Comparison of ENCODE assay signal across 23 cellular contexts in genomic region chr10:119061926-119062325, GRCh38. TPM values are rescaled to one million over a fixed set of nuclear protein-coding genes. Genes with fewer than 3 reads are reported as not detected.
A peak's percentile ranks its signal among the peaks of the same experiment; 100 is the strongest.
DNase-seq lines count a peak whose midpoint lies in the region; ATAC-seq and TF ChIP-seq lines count a peak whose summit lies in the region.
"Had no signal": no experiment of that assay in that cellular context is flagged by ENCODE, and none has a peak within 500 bp of the region (broad histone marks: within the 10 kb centered on the region; RNA-seq: fewer than 3 reads in every experiment).

No MANE protein-coding gene starts in this region.

- no peak overlapping the region for H2AFZ ChIP-seq in OCI-LY3 (ENCODE audit: low read depth, low read length)
- H2AFZ ChIP-seq: GM23248 had no signal

- intact Hi-C loops in natural killer cell (cut with micrococcal nuclease) = no loop called here

- no peak for DNase-seq in natural killer cell
- DNase-seq in natural killer cell treated with Interleukin-12 subunit alpha and Interleukin-12 subunit beta and Interleukin-15 and Interleukin-18, amount 100 ng/mL, for 72 hours (ENCODE audit: low spot score) = no peak
- peak; percentile 15 for DNase-seq in endodermal cell
- no peak for DNase-seq in NCI-H2196 treated with DMSO at 0.1 percent for 48 hours (lab: John Stamatoyannopoulos, UW; ENCODE audit: unreplicated experiment)
- DNase-seq in activated CD4-positive, alpha-beta T cell treated with anti-CD3 and anti-CD28 coated beads for 1 hour = no peak
- DNase-seq: Caco-2; CD4-positive, alpha-beta memory T cell; DMS 273 treated with DMSO at 0.1 percent for 48 hours; DND-41; GM23248; HCEC 1CT; NCI-H1092; NCI-H1436 treated with DMSO at 0.1 percent for 48 hours; NCI-H1930; NCI-H226; NCI-H510A treated with DMSO at 0.1 percent for 48 hours; NCI-H748 treated with DMSO at 0.1 percent for 48 hours; SIG-M5; SK-N-SH had no signal

- H3K9me3 Mint-ChIP-seq in natural killer cell (no peaks in the 10 kb centered on the region), endodermal cell (no peaks in the 10 kb centered on the region)
- no peaks in the 10 kb centered on the region for H3K9me3 Mint-ChIP-seq in natural killer cell treated with Interleukin-12 subunit alpha and Interleukin-12 subunit beta and Interleukin-15 and Interleukin-18, amount 100 ng/mL, for 72 hours

- peaks cover 89% of the 10 kb centered on the region for H3K79me2 ChIP-seq in OCI-LY3 (ENCODE audit: low read length)

- H3K27me3 ChIP-seq in OCI-LY3 (ENCODE audit: low read depth, low read length) (no peaks in the 10 kb centered on the region), endodermal cell (ENCODE audit: control insufficient read depth, insufficient read depth, low read length, poor library complexity, severe bottlenecking) (no peaks in the 10 kb centered on the region)
- H3K27me3 ChIP-seq: BLaER1 had no signal

- peak overlapping the region; percentile 58 for H3K4me2 ChIP-seq in OCI-LY3 (ENCODE audit: low read length)
- H3K4me2 ChIP-seq: BLaER1, SK-N-SH had no signal

- no peak overlapping the region for H3K4me3 Mint-ChIP-seq in natural killer cell
- no peak overlapping the region for H3K4me3 Mint-ChIP-seq in natural killer cell treated with Interleukin-12 subunit alpha and Interleukin-12 subunit beta and Interleukin-15 and Interleukin-18, amount 100 ng/mL, for 72 hours
- no peak overlapping the region for H3K4me3 Mint-ChIP-seq in endodermal cell

- H3K4me3 ChIP-seq in OCI-LY3 (ENCODE audit: low read length) (peak overlapping the region; percentile 5; the same call in 1 of the 2 replicates), endodermal cell (ENCODE audit: low read length) (no peak overlapping the region)
- H3K4me3 ChIP-seq: BLaER1, GM23248 had no signal

- peaks cover 39% of the 10 kb centered on the region for H3K36me3 Mint-ChIP-seq in natural killer cell
- H3K36me3 Mint-ChIP-seq in natural killer cell treated with Interleukin-12 subunit alpha and Interleukin-12 subunit beta and Interleukin-15 and Interleukin-18, amount 100 ng/mL, for 72 hours = peaks cover 66% of the 10 kb centered on the region
- peaks cover 86% of the 10 kb centered on the region for H3K36me3 Mint-ChIP-seq in endodermal cell (ENCODE audit: low read depth)

- 100% methylated on average over 1 to 2 of the region's 2 CpGs for WGBS in endodermal cell (ENCODE audit: insufficient coverage in 1 of 2, insufficient read length in 1 of 2), 2 experiments

- TF ChIP-seq CTCF in natural killer cell (IDR thresholded peaks at IDR 0.05) (no peak), OCI-LY3 (IDR thresholded peaks at IDR 0.05; ENCODE audit: low read depth, low read length) (no peak), endodermal cell (conservative IDR thresholded peaks at IDR 0.05) (no peak)

- no peaks in the 10 kb centered on the region for H3K27me3 Mint-ChIP-seq in natural killer cell (ENCODE audit: low read depth in 2 of 2)
- no peaks in the 10 kb centered on the region for H3K27me3 Mint-ChIP-seq in natural killer cell treated with Interleukin-12 subunit alpha and Interleukin-12 subunit beta and Interleukin-15 and Interleukin-18, amount 100 ng/mL, for 72 hours
- no peaks in the 10 kb centered on the region for H3K27me3 Mint-ChIP-seq in endodermal cell (ENCODE audit: insufficient read depth)
- H3K27me3 Mint-ChIP-seq: CD4-positive, alpha-beta memory T cell had no signal

- peaks cover 26 to 34% of the 10 kb centered on the region in 2 donors for H3K4me1 Mint-ChIP-seq in natural killer cell
- H3K4me1 Mint-ChIP-seq in natural killer cell treated with Interleukin-12 subunit alpha and Interleukin-12 subunit beta and Interleukin-15 and Interleukin-18, amount 100 ng/mL, for 72 hours (ENCODE audit: low read depth in 2 of 2) = peaks cover 23 to 31% of the 10 kb centered on the region in 2 donors
- H3K4me1 Mint-ChIP-seq in endodermal cell = no peaks in the 10 kb centered on the region

- H3K9ac ChIP-seq in OCI-LY3 (ENCODE audit: low read length) (no peak overlapping the region), endodermal cell (ENCODE audit: extremely low read depth, low read length, poor library complexity, severe bottlenecking) (no peak overlapping the region)
- H3K9ac ChIP-seq: BLaER1, GM23248, SK-N-SH had no signal

- peaks cover 62% of the 10 kb centered on the region for H3K36me3 ChIP-seq in OCI-LY3 (replicated peaks; ENCODE audit: low read depth, low read length)
- H3K36me3 ChIP-seq in endodermal cell (ENCODE audit: control insufficient read depth, insufficient read depth, low read length) = peaks cover 97% of the 10 kb centered on the region

- H3K9me3 ChIP-seq in OCI-LY3 (ENCODE audit: insufficient read depth, low read length) (no peaks in the 10 kb centered on the region), endodermal cell (ENCODE audit: control insufficient read depth, low read length) (no peaks in the 10 kb centered on the region)
- H3K9me3 ChIP-seq: BLaER1, Caco-2, SK-N-SH had no signal

- H3K27ac ChIP-seq in OCI-LY3 (ENCODE audit: low read length) = peak overlapping the region; percentile 66
- H3K27ac ChIP-seq in endodermal cell (ENCODE audit: low read depth, low read length) = no peak overlapping the region
- H3K27ac ChIP-seq: BLaER1, GM23248 had no signal

- H3K27ac Mint-ChIP-seq in natural killer cell (peak overlapping the region; percentile 50 to 54), endodermal cell (no peak overlapping the region)
- peak overlapping the region in 1 of 2 donors; percentile 22 for H3K27ac Mint-ChIP-seq in natural killer cell treated with Interleukin-12 subunit alpha and Interleukin-12 subunit beta and Interleukin-15 and Interleukin-18, amount 100 ng/mL, for 72 hours

- peaks cover 19% of the 10 kb centered on the region for H4K20me1 ChIP-seq in OCI-LY3 (ENCODE audit: insufficient read depth, low read length)

- ATAC-seq in natural killer cell = no peak
- no peak for ATAC-seq in natural killer cell treated with Interleukin-12 subunit alpha and Interleukin-12 subunit beta and Interleukin-15 and Interleukin-18, amount 100 ng/mL, for 72 hours
- ATAC-seq in HG02870 (IDR thresholded peaks at IDR 0.05; ENCODE audit: unreplicated experiment) = no peak
- ATAC-seq: Panc1 had no signal

- H3K4me1 ChIP-seq in OCI-LY3 (ENCODE audit: low read length) (peaks cover 18% of the 10 kb centered on the region), endodermal cell (ENCODE audit: control insufficient read depth, insufficient read depth, low read length) (peaks cover 3% of the 10 kb centered on the region)
- H3K4me1 ChIP-seq: BLaER1, Caco-2 had no signal

RNA-seq across cellular contexts. Expression of gene EIF3A, which starts 18.7 kb away (rescaled TPM):
- total RNA-seq in natural killer cell (100 to 1,000 TPM; 102 to 115 (median 110) TPM), endodermal cell (100 to 1,000 TPM; 134 to 144 TPM)
- total RNA-seq in natural killer cell treated with Interleukin-12 subunit alpha and Interleukin-12 subunit beta and Interleukin-15 and Interleukin-18, amount 100 ng/mL, for 72 hours = 100 to 1,000 TPM; 146 to 214 TPM
- 129 TPM for polyA plus RNA-seq in endodermal cell (2013, experiment 1 of 2)
- polyA plus RNA-seq in endodermal cell (2013, experiment 2 of 2) = 120 TPM

RNA-seq across cellular contexts. Expression of gene NANOS1, which starts 32.4 kb away (rescaled TPM):
- total RNA-seq in natural killer cell (under 1 TPM in 1 of 3 donors, not detected in 2; 0.09 TPM), endodermal cell (1 to 10 TPM in 1 of 2 donors, under 1 TPM in 1; 0.71 to 1.7 TPM)
- 1 to 10 TPM in 1 of 2 donors, under 1 TPM in 1; 0.56 to 1.8 TPM for total RNA-seq in natural killer cell treated with Interleukin-12 subunit alpha and Interleukin-12 subunit beta and Interleukin-15 and Interleukin-18, amount 100 ng/mL, for 72 hours
- polyA plus RNA-seq in endodermal cell (2013, experiment 1 of 2) = 3.6 TPM
- polyA plus RNA-seq in endodermal cell (2013, experiment 2 of 2) = 3.5 TPM

RNA-seq across cellular contexts. Expression of gene DENND10, which starts 42.0 kb away (rescaled TPM):
- total RNA-seq in natural killer cell (10 to 100 TPM; 24.0 to 42.4 (median 33.9) TPM), endodermal cell (10 to 100 TPM; 76.1 to 91.2 TPM)
- 10 to 100 TPM; 46.2 to 57.7 TPM for total RNA-seq in natural killer cell treated with Interleukin-12 subunit alpha and Interleukin-12 subunit beta and Interleukin-15 and Interleukin-18, amount 100 ng/mL, for 72 hours
- polyA plus RNA-seq in endodermal cell (2013, experiment 1 of 2) = 65.7 TPM
- 62.3 TPM for polyA plus RNA-seq in endodermal cell (2013, experiment 2 of 2)
